In the genomic region with DNA sequence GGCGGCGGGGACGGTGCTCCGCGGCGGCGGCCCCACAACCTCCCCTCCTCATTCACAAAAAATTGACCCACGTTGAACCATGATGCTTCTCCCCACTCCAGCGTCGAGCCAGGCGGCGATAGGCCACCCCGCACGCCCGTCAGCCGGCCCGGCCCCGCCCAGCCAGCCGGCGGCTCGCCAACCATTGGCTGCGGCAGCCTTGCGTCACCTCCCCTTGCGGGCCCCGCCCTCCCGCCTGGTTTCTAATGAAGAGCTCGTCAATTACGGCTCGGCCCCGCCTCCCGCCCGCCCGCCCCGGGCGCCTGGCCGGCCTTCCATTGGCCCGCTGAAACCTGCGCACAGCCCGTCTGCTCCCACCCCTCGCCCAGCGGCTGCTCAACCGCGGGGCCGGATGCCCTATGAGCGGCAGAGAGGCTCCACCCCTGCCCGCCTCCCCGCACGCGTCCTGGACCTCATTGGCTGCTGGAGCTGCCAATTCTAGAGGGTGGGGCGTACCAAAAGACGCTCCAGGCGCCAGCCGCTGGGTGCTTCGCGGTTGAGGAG, we compare ENCODE assay signal across 8 cellular contexts. TPM values are rescaled to one million over a fixed set of nuclear protein-coding genes. Genes with fewer than 3 reads are reported as not detected.
DNase-seq lines count a peak whose midpoint lies in the region; ATAC-seq and TF ChIP-seq lines count a peak whose summit lies in the region.

Gene HDAC4, minus strand, starts transcription at position 114 of the 543 bp plus-strand sequence. CDS start 48,321 bp downstream, outside the sequence.

- peak within 1 kb of the TSS; percentile 93 to 98 (median 96) for H3K4me3 Mint-ChIP-seq in CD4-positive, CD25-positive, alpha-beta regulatory T cell

- H3K36me3 ChIP-seq in CD4-positive, CD25-positive, alpha-beta regulatory T cell (ENCODE audit: control insufficient read depth, insufficient read depth, low read length), result no peaks in the 10 kb centered on the region
- H3K36me3 ChIP-seq in ectodermal cell (ENCODE audit: control insufficient read depth, insufficient read depth, low read length), result no peaks in the 10 kb centered on the region

- no peak for TF ChIP-seq POLR2A in lower leg skin (IDR thresholded peaks at IDR 0.05)

- peaks cover 16% of the 10 kb centered on the region for H3K27me3 Mint-ChIP-seq in CD4-positive, CD25-positive, alpha-beta regulatory T cell

- intact Hi-C loops in lower leg skin (cut with DNase I; ENCODE audit: low total_unique reads), result no loop called here

- no peaks in the 10 kb centered on the region for H3K27me3 ChIP-seq in CD4-positive, CD25-positive, alpha-beta regulatory T cell (ENCODE audit: control insufficient read depth, insufficient read depth, low read length)
- H3K27me3 ChIP-seq in ectodermal cell (ENCODE audit: control insufficient read depth, insufficient read depth, low read length, poor library complexity, severe bottlenecking), result no peaks in the 10 kb centered on the region

- ATAC-seq in CD4-positive, CD25-positive, alpha-beta regulatory T cell (ENCODE audit: low read depth in 2 of 2), result peak; percentile 88 to 92

- H3K9me3 Mint-ChIP-seq in CD4-positive, CD25-positive, alpha-beta regulatory T cell, result no peaks in the 10 kb centered on the region

- WGBS in ectodermal cell, 2 experiments, result 0% methylated on average over 55 of the region's 55 CpGs
- WGBS in lower leg skin, 2 donors, result 0 to 1% methylated on average over 6 to 23 of the region's 55 CpGs

- no peaks in the 10 kb centered on the region for H3K9me3 ChIP-seq in CD4-positive, CD25-positive, alpha-beta regulatory T cell (ENCODE audit: control insufficient read depth in 2 of 2, low read length in 2 of 2)
- H3K9me3 ChIP-seq in ectodermal cell (ENCODE audit: control insufficient read depth, low read length), result no peaks in the 10 kb centered on the region

- peaks cover 0 to 49% (median 17%) of the 10 kb centered on the region in 4 donors for H3K4me1 Mint-ChIP-seq in CD4-positive, CD25-positive, alpha-beta regulatory T cell

- peak within 1 kb of the TSS; percentile 97 to 99 (median 97) for H3K27ac Mint-ChIP-seq in CD4-positive, CD25-positive, alpha-beta regulatory T cell

- H3K4me3 ChIP-seq in CD4-positive, CD25-positive, alpha-beta regulatory T cell (ENCODE audit: low read depth, low read length), result peak within 1 kb of the TSS; percentile 91
- H3K4me3 ChIP-seq in ectodermal cell (ENCODE audit: insufficient read depth, low read depth, low read length) (peak within 1 kb of the TSS; percentile 63), lower leg skin (ENCODE audit: low read depth, poor library complexity, severe bottlenecking) (peak within 1 kb of the TSS; percentile 59)

- peak within 1 kb of the TSS; percentile 99 for H3K27ac ChIP-seq in CD4-positive, CD25-positive, alpha-beta regulatory T cell (ENCODE audit: insufficient read depth, low read length, poor library complexity, severe bottlenecking)
- peak within 1 kb of the TSS; percentile 96 for H3K27ac ChIP-seq in ectodermal cell (ENCODE audit: insufficient read depth, low read depth, low read length, poor library complexity, severe bottlenecking)

- H3K36me3 Mint-ChIP-seq in CD4-positive, CD25-positive, alpha-beta regulatory T cell, result no peaks in the 10 kb centered on the region

- peak; percentile 99 to 100 (median 99) for DNase-seq in CD4-positive, CD25-positive, alpha-beta regulatory T cell
- peak; percentile 100 for DNase-seq in GM20000 (ENCODE audit: low spot score)
- peak; percentile 95 for DNase-seq in HS-5 (ENCODE audit: low read depth)
- peak; percentile 98 for DNase-seq in NK-92 (lab: John Stamatoyannopoulos, UW; ENCODE audit: unreplicated experiment)
- DNase-seq in activated CD8-positive, alpha-beta memory T cell treated with anti-CD3 and anti-CD28 coated beads for 1 hour (ENCODE audit: extremely low read depth in 1 of 2, low read depth in 1 of 2), result peak; percentile 97 to 98
- peak; percentile 99 to 100 for DNase-seq in lower leg skin (ENCODE audit: low spot score in 2 of 2)
- peak; percentile 99 to 100 for DNase-seq in stimulated activated CD4-positive, alpha-beta T cell treated with anti-CD3 and anti-CD28 coated beads, Interleukin-4, amount 100 ng/mL, for 4 hours

- H3K4me1 ChIP-seq in CD4-positive, CD25-positive, alpha-beta regulatory T cell (ENCODE audit: control insufficient read depth, insufficient read depth, low read length, poor library complexity, severe bottlenecking), result peaks cover 18% of the 10 kb centered on the region
- H3K4me1 ChIP-seq in ectodermal cell (ENCODE audit: control insufficient read depth, insufficient read depth, low read length), result peaks cover 15% of the 10 kb centered on the region

- TF ChIP-seq CTCF in GM20000 (IDR thresholded peaks at IDR 0.05; ENCODE audit: extremely low read depth, missing control alignments) (no peak), lower leg skin (IDR thresholded peaks at IDR 0.05) (no peak)

RNA-seq across cellular contexts. Expression of gene HDAC4, which starts in this region (rescaled TPM):
- total RNA-seq in CD4-positive, CD25-positive, alpha-beta regulatory T cell, result 118 TPM
- polyA plus RNA-seq in CD4-positive, CD25-positive, alpha-beta regulatory T cell, result 1 to 10 TPM; 6.5 to 9.0 (median 7.9) TPM
- 19.0 TPM for polyA plus RNA-seq in ectodermal cell (2013, experiment 1 of 4)
- polyA plus RNA-seq in ectodermal cell (2013, experiment 2 of 4), result 18.2 TPM
- polyA plus RNA-seq in ectodermal cell (2013, experiment 3 of 4), result 7.5 TPM
- 11.6 TPM for polyA plus RNA-seq in ectodermal cell (2013, experiment 4 of 4)
- 10 to 100 TPM; 27.4 to 85.5 (median 57.9) TPM for total RNA-seq in lower leg skin

Comparison
In these comparisons a context has a peak if more than half of its experiments do, and no peak if none do; other contexts are left out.
1. Peak in every context shown above with its lines: DNase-seq, ATAC-seq, H3K4me3 ChIP-seq and H3K27ac ChIP-seq.